In the genomic region with DNA sequence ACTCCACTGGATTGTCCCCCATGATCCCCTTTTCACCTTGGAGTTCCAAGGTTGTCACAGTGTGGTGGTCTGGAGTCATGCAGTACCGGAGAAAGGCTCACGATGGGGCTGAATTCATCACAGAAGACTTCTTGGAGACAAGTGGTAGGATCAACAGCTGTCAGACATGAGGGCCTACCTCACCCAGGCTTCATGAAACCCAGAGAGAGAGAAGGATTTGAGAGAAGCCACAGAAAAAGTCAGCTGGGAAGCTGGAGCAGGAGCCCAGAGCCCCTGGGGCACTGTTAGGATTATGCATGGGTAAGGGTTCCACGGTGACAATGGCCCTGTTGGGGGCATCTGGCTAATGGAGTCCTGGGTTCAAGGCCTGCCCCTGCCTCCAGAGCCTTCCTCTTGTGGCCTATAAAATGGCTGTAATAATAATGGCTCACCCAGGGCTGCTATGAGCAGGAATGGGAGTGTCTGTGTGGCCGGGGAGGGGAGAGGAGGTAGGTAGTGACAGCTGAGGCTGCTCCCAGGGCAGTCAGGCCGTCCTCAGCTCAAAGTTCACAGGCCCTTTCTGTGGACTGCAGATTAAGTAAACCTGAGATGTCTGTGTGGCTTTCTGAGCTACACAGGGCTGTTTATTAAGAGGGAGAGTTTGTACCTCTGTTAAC, we compare ENCODE assay signal across 8 cellular contexts. TPM values are rescaled to one million over a fixed set of nuclear protein-coding genes. Genes with fewer than 3 reads are reported as not detected.
DNase-seq lines count a peak whose midpoint lies in the region; ATAC-seq, FAIRE-seq and TF ChIP-seq lines count a peak whose summit lies in the region.

No MANE protein-coding gene starts in this region.

- H3K27me3 ChIP-seq in HepG2 (ENCODE audit: control insufficient read depth in 1 of 2, insufficient read depth in 2 of 2, low read length in 2 of 2): no peaks in the 10 kb centered on the region

- H3K27ac ChIP-seq in HepG2 (ENCODE audit: extremely low read length, insufficient read depth, low read length): peak overlapping the region; percentile 81

- BruUV-seq in HepG2 (replicated peaks; lab: Mats Ljungman, UMichigan): TSS peak; percentile 44

- H2AFZ ChIP-seq in HepG2 (ENCODE audit: low read length): no peak overlapping the region

- H3K79me2 ChIP-seq in HepG2 (ENCODE audit: insufficient read depth, low read length): peaks cover 4% of the 10 kb centered on the region

- in situ Hi-C loops in T47D (cut with HindIII; ENCODE audit: low pct_unique_long_range_greater_than_20kb, low sequenced_read_pairs): no loop called here
- in situ Hi-C loops in HepG2 (cut with HindIII; ENCODE audit: extremely low pct_ligation_motif_present, low pct_unique_long_range_greater_than_20kb): loop anchor here (5.0 kb wide), 1 partner anchor 74 kb away; a partner anchor contains a TSS

- FAIRE-seq in HepG2 (lab: Jason Lieb, UNC): peak; percentile 70

- H3K27ac Mint-ChIP-seq in T-helper 1 cell treated with Interleukin-12 subunit alpha and Interleukin-12 subunit beta and Interleukin-4 antibody, amounts not matched to agents 30 μg/mL and 1 μg/mL, for 36 hours: peak overlapping the region; percentile 90

- H3K9me3 ChIP-seq in HepG2 (ENCODE audit: low read length): no peaks in the 10 kb centered on the region

- no peaks in the 10 kb centered on the region for H3K36me3 ChIP-seq in HepG2 (replicated peaks in 1 of 2; ENCODE audit: control insufficient read depth in 1 of 2, insufficient read depth in 2 of 2, low read length in 2 of 2)

- peak; percentile 67 for ATAC-seq in GM21360 (IDR thresholded peaks at IDR 0.05; ENCODE audit: unreplicated experiment)
- peak; percentile 86 for ATAC-seq in HepG2

- no peaks in the 10 kb centered on the region for H3K27me3 Mint-ChIP-seq in T-helper 1 cell treated with Interleukin-12 subunit alpha and Interleukin-12 subunit beta and Interleukin-4 antibody, amounts not matched to agents 30 μg/mL and 1 μg/mL, for 36 hours (ENCODE audit: low read depth)

- H4K20me1 ChIP-seq in HepG2 (ENCODE audit: insufficient read depth, low read length): no peaks in the 10 kb centered on the region

- H3K9ac ChIP-seq in HepG2 (ENCODE audit: insufficient read depth, low read depth, low read length): peak overlapping the region; percentile 60

- H3K9me3 Mint-ChIP-seq in T-helper 1 cell treated with Interleukin-12 subunit alpha and Interleukin-12 subunit beta and Interleukin-4 antibody, amounts not matched to agents 30 μg/mL and 1 μg/mL, for 36 hours: no peaks in the 10 kb centered on the region

- peak overlapping the region; percentile 85 for H3K4me3 Mint-ChIP-seq in T-helper 1 cell treated with Interleukin-12 subunit alpha and Interleukin-12 subunit beta and Interleukin-4 antibody, amounts not matched to agents 30 μg/mL and 1 μg/mL, for 36 hours

- WGBS in HepG2 (ENCODE audit: low lambda C conversion rate): 32% methylated on average over 5 of the region's 5 CpGs

- TF ChIP-seq CTCF in HepG2 (CRISPR knock-in tag; IDR thresholded peaks at IDR 0.05): peak; percentile 35; the same call in 1 of the 2 replicates

- no peak for TF ChIP-seq POLR2A in HepG2 (IDR thresholded peaks at IDR 0.05; ENCODE audit: insufficient read depth in 1 of 2, low read depth in 2 of 2, low read length in 2 of 2)

- peak; percentile 10 for DNase-seq in DMS 273 treated with DMSO at 0.1 percent for 48 hours (lab: John Stamatoyannopoulos, UW)
- peak; percentile 60 for DNase-seq in HT1080 (ENCODE audit: low read depth)
- DNase-seq in T47D (ENCODE audit: low read depth in 1 of 2, low spot score in 1 of 2): peak; percentile 33 to 60
- DNase-seq in HepG2 (ENCODE audit: low spot score): peak; percentile 82
- peak; percentile 19 for DNase-seq in stimulated activated naive CD4-positive, alpha-beta T cell treated with Interleukin-2 at 50 U/mL for 16 hours (lab: John Stamatoyannopoulos, UW)
- no peak for DNase-seq in dedifferentiated amniotic fluid mesenchymal stem cell (ENCODE audit: extremely low spot score)

- peaks cover 19% of the 10 kb centered on the region for H3K4me1 ChIP-seq in HepG2 (ENCODE audit: insufficient read depth, low read length)

- TF ChIP-seq EP300 in HepG2 (IDR thresholded peaks at IDR 0.05; ENCODE audit: low read depth in 2 of 2, low read length in 2 of 2) (peak in 1 of 2 experiments; percentile 43; a peak in 1 of 4 replicates), HepG2 (CRISPR knock-in tag; IDR thresholded peaks at IDR 0.05; ENCODE audit: borderline replicate concordance) (no peak)

- peak overlapping the region; percentile 76 for H3K4me2 ChIP-seq in HepG2 (ENCODE audit: low read depth, low read length)

- intact Hi-C loops in HepG2 (cut with micrococcal nuclease; ENCODE audit: unreplicated experiment): loop anchor here (2.0 to 10.0 kb wide), 2 partner anchors 47 to 147 kb away; no protein-coding TSS in a partner anchor

- peak overlapping the region; percentile 57 to 87 (median 81) for H3K4me3 ChIP-seq in HepG2 (replicated peaks in 1 of 3; ENCODE audit: insufficient read depth in 1 of 3, low read depth in 2 of 3, low read length in 3 of 3)

- TF ChIP-seq RAD21 in HepG2 (CRISPR knock-in tag; IDR thresholded peaks at IDR 0.05): no peak

- POLR2A ChIA-PET in HepG2 (lab: Yijun Ruan, JAX): interaction anchor here (0.8 to 3.4 kb wide), 15 partner anchors 8 to 138 kb away, joined by 3 to 27 read pairs (median 7); a partner anchor contains a TSS

- CTCF ChIA-PET in HepG2 (lab: Yijun Ruan, JAX; ENCODE audit: low intra/inter-chr PET ratio, low total read pairs): no interaction called here

- peaks cover 22% of the 10 kb centered on the region for H3K36me3 Mint-ChIP-seq in T-helper 1 cell treated with Interleukin-12 subunit alpha and Interleukin-12 subunit beta and Interleukin-4 antibody, amounts not matched to agents 30 μg/mL and 1 μg/mL, for 36 hours (ENCODE audit: low read depth)

- H3K4me1 Mint-ChIP-seq in T-helper 1 cell treated with Interleukin-12 subunit alpha and Interleukin-12 subunit beta and Interleukin-4 antibody, amounts not matched to agents 30 μg/mL and 1 μg/mL, for 36 hours (ENCODE audit: low read depth): peaks cover 44% of the 10 kb centered on the region

TF ChIP-seq in HepG2, 621 proteins besides CTCF, POLR2A, EP300 and RAD21 (continues in another document):
- TF ChIP-seq CEBPG (CRISPR knock-in tag; IDR thresholded peaks at IDR 0.05) (0 out of 2 replicates have a peak, but pooled peaks have one; percentile 16), U2AF2 (IDR thresholded peaks at IDR 0.05; ENCODE audit: low read depth, low read length) (no peak), MZF1 (CRISPR knock-in tag; IDR thresholded peaks at IDR 0.05; ENCODE audit: borderline replicate concordance) (no peak), ZSCAN25 (CRISPR knock-in tag; IDR thresholded peaks at IDR 0.05) (0 out of 2 replicates have a peak, but pooled peaks have one; percentile 39), ZFP62 (CRISPR knock-in tag; IDR thresholded peaks at IDR 0.05) (no peak), ZNF383 (CRISPR knock-in tag; IDR thresholded peaks at IDR 0.05; ENCODE audit: borderline replicate concordance) (0 out of 2 replicates have a peak, but pooled peaks have one; percentile 35), WIZ (CRISPR knock-in tag; IDR thresholded peaks at IDR 0.05) (no peak), STAG1 (CRISPR knock-in tag; IDR thresholded peaks at IDR 0.05) (0 out of 2 replicates have a peak, but pooled peaks have one; percentile 18), ERF (CRISPR knock-in tag; IDR thresholded peaks at IDR 0.05) (peak; percentile 11; the same call in 1 of the 2 replicates), ZNF160 (CRISPR knock-in tag; IDR thresholded peaks at IDR 0.05) (no peak), NCOA2 (CRISPR knock-in tag; IDR thresholded peaks at IDR 0.05) (0 out of 2 replicates have a peak, but pooled peaks have one; percentile 10), HNF4A (CRISPR knock-in tag; IDR thresholded peaks at IDR 0.05) (peak; percentile 94)
- TF ChIP-seq, protein P1, sequence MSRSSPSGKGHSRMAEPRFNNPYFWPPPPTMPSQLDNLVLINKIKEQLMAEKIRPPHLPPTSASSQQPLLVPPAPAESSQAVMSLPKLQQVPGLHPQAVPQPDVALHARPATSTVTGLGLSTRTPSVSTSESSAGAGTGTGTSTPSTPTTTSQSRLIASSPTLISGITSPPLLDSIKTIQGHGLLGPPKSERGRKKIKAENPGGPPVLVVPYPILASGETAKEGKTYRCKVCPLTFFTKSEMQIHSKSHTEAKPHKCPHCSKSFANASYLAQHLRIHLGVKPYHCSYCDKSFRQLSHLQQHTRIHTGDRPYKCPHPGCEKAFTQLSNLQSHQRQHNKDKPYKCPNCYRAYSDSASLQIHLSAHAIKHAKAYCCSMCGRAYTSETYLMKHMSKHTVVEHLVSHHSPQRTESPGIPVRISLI (CRISPR knock-in tag; IDR thresholded peaks at IDR 0.05; ENCODE audit: borderline replicate concordance): no peak

RNA-seq across cellular contexts. Expression of a gene that starts 0.9 kb away (rescaled TPM):
- 26.8 and 31.0 TPM in 2 replicates for total RNA-seq in HT1080 (2014; rRNA removed; shearing (Covaris generic))
- 25.7 and 25.9 TPM in 2 replicates for polyA plus RNA-seq in HT1080 (2015; cell fraction: cytosol; rRNA removed)
- 16.0 and 23.2 TPM in 2 replicates for polyA plus RNA-seq in HT1080 (2015; cell fraction: nucleus; rRNA removed)
- 13.0 and 13.8 TPM in 2 replicates for total RNA-seq in HepG2 (2016; rRNA removed; fragmentation: Illumina TruSeq; extraction: Trizol)
- 2.3 TPM in 2 replicates for total RNA-seq in HepG2 (2016; cell fraction: cytosol; rRNA removed; fragmentation: Illumina TruSeq; extraction: Trizol; ENCODE audit: low read depth)
- 12.7 and 13.4 TPM in 2 replicates for total RNA-seq in HepG2 (2016; cell fraction: insoluble cytoplasmic fraction; rRNA removed; fragmentation: Illumina TruSeq; extraction: Trizol)
- total RNA-seq in HepG2 (2016; cell fraction: membrane; rRNA removed; fragmentation: Illumina TruSeq; extraction: Trizol): 10.0 and 10.5 TPM in 2 replicates
- total RNA-seq in HepG2 (2016; cell fraction: nucleus; rRNA removed; fragmentation: Illumina TruSeq; extraction: Trizol): 8.9 and 10.9 TPM in 2 replicates
- 9.2 and 10.7 TPM in 2 replicates for polyA plus RNA-seq in HepG2 (2011; rRNA removed)
- 9.6 and 10.5 TPM in 2 replicates for polyA plus RNA-seq in HepG2 (2011; cell fraction: cytosol; rRNA removed)
- polyA plus RNA-seq in HepG2 (2011; cell fraction: nucleus; rRNA removed): 17.8 and 18.3 TPM in 2 replicates
- polyA plus RNA-seq in HepG2 (2012): 10.9 and 11.2 TPM in 2 replicates
- polyA plus RNA-seq in HepG2 (2016; cell fraction: cytosol; fragmentation: Illumina TruSeq; extraction: Trizol; ENCODE audit: low read depth): 2.3 and 2.5 TPM in 2 replicates
- 20.7 and 23.4 TPM in 2 replicates for polyA plus RNA-seq in HepG2 (2016; cell fraction: insoluble cytoplasmic fraction; fragmentation: Illumina TruSeq; extraction: Trizol; ENCODE audit: low read depth)
- polyA plus RNA-seq in HepG2 (2016; cell fraction: membrane; fragmentation: Illumina TruSeq; extraction: Trizol; ENCODE audit: low read depth): 10.0 and 10.7 TPM in 2 replicates
- polyA plus RNA-seq in HepG2 (2016; cell fraction: nucleus; fragmentation: Illumina TruSeq; extraction: Trizol; ENCODE audit: insufficient read depth, low read depth): 27.9 and 30.3 TPM in 2 replicates
- polyA minus RNA-seq in HepG2 (2011; rRNA and poly(A)+ RNA removed; ENCODE audit: low replicate concordance): 11.5 and 20.5 TPM in 2 replicates
- polyA minus RNA-seq in HepG2 (2011; cell fraction: cytosol; rRNA and poly(A)+ RNA removed): 7.7 and 8.4 TPM in 2 replicates
- polyA minus RNA-seq in HepG2 (2011; cell fraction: nucleus; rRNA and poly(A)+ RNA removed): 7.7 and 8.5 TPM in 2 replicates
